8 cellular contexts compared by ENCODE assay signal in the genomic region with DNA sequence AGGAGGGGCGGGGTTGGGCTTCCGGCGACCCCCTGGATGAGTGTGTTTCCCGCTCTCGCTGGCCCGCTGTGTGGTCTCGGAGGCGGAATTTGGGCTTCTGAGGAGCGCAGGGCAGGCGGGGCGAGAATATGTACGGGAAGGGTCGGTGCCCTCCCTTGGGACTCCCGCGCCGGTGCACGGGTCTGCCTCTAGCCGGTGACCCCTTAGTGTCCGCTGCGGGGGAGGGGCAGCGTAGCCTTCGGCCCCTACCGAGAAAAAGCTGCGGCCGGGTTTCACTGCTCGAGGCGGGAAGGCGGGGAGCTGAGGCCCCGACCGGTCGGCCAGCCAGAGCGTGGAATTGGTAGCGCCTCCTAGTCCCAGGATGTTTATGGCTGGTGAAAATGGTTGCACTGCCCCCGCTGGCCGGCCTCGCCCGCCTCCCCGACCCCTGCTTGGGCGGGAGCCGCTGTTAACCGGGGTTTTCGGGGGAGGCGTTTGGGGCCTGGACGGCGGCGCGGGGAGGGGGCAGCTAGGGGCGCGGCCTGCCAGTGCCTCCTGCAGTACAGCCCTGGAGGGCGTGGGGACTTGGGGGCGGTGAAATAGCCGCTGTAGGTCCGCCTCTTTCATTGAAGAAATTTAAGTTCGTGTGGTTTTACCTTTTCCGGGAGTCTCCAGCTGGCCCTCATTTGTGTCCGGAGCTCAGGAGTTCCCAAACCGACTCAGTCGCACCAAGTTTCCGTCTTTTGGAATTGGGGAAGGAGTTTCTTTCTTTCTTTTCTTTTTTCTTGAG. TPM values are rescaled to one million over a fixed set of nuclear protein-coding genes. Genes with fewer than 3 reads are reported as not detected.
DNase-seq lines count a peak whose midpoint lies in the region; ATAC-seq and TF ChIP-seq lines count a peak whose summit lies in the region.

A gene (plus strand): TSS at position 643 of the 769 bp plus-strand sequence. CDS start 290 bp downstream, outside the sequence.

- peak within 1 kb of the TSS; percentile 99 for H3K4me3 Mint-ChIP-seq in activated T-helper 1 cell treated with anti-CD3 and anti-CD28 coated beads, Interleukin-12 subunit alpha, Interleukin-12 subunit beta, Interleukin-2, Interleukin-4 antibody, amounts not matched to agents 30 ng/mL and 10 ng/mL and 1 ng/mL, durations not matched to agents 14 hours and 24 hours and 36 hours
- peak within 1 kb of the TSS; percentile 99 for H3K4me3 Mint-ChIP-seq in natural killer cell treated with Interleukin-12 subunit alpha and Interleukin-12 subunit beta and Interleukin-15 and Interleukin-18, amount 100 ng/mL, for 72 hours
- H3K4me3 Mint-ChIP-seq in stimulated activated naive CD8-positive, alpha-beta T cell treated with anti-CD3 and anti-CD28 coated beads, Interleukin-15, Interleukin-2, amounts not matched to agents 100 ng/mL and 50 ng/mL, for 24 hours, result peak within 1 kb of the TSS; percentile 88

- H3K27ac ChIP-seq in KOPT-K1 (ENCODE audit: low read depth, low read length, poor library complexity, severe bottlenecking) (peak within 1 kb of the TSS; percentile 99), fibroblast of lung (ENCODE audit: insufficient read depth, low read length) (peak within 1 kb of the TSS; percentile 97)

- H3K27me3 ChIP-seq in fibroblast of lung (ENCODE audit: control insufficient read depth, insufficient read depth, low read length), result no peaks in the 10 kb centered on the region

- peaks cover 16% of the 10 kb centered on the region for H3K36me3 Mint-ChIP-seq in activated T-helper 1 cell treated with anti-CD3 and anti-CD28 coated beads, Interleukin-12 subunit alpha, Interleukin-12 subunit beta, Interleukin-2, Interleukin-4 antibody, amounts not matched to agents 30 ng/mL and 10 ng/mL and 1 ng/mL, durations not matched to agents 14 hours and 24 hours and 36 hours (ENCODE audit: low read depth)
- H3K36me3 Mint-ChIP-seq in natural killer cell treated with Interleukin-12 subunit alpha and Interleukin-12 subunit beta and Interleukin-15 and Interleukin-18, amount 100 ng/mL, for 72 hours, result no peaks in the 10 kb centered on the region
- H3K36me3 Mint-ChIP-seq in stimulated activated naive CD8-positive, alpha-beta T cell treated with anti-CD3 and anti-CD28 coated beads, Interleukin-15, Interleukin-2, amounts not matched to agents 100 ng/mL and 50 ng/mL, for 24 hours (ENCODE audit: low read depth), result peaks cover 15% of the 10 kb centered on the region

- H3K27me3 Mint-ChIP-seq in activated T-helper 1 cell treated with anti-CD3 and anti-CD28 coated beads, Interleukin-12 subunit alpha, Interleukin-12 subunit beta, Interleukin-2, Interleukin-4 antibody, amounts not matched to agents 30 ng/mL and 10 ng/mL and 1 ng/mL, durations not matched to agents 14 hours and 24 hours and 36 hours (ENCODE audit: insufficient read depth), result no peaks in the 10 kb centered on the region
- no peaks in the 10 kb centered on the region for H3K27me3 Mint-ChIP-seq in natural killer cell treated with Interleukin-12 subunit alpha and Interleukin-12 subunit beta and Interleukin-15 and Interleukin-18, amount 100 ng/mL, for 72 hours
- no peaks in the 10 kb centered on the region for H3K27me3 Mint-ChIP-seq in stimulated activated naive CD8-positive, alpha-beta T cell treated with anti-CD3 and anti-CD28 coated beads, Interleukin-15, Interleukin-2, amounts not matched to agents 100 ng/mL and 50 ng/mL, for 24 hours

- no peaks in the 10 kb centered on the region for H4K20me1 ChIP-seq in fibroblast of lung (ENCODE audit: control insufficient read depth, extremely low read depth, insufficient read depth, low read length)

- peak; percentile 53 for ATAC-seq in GM21786 (IDR thresholded peaks at IDR 0.05; ENCODE audit: unreplicated experiment)
- ATAC-seq in natural killer cell treated with Interleukin-12 subunit alpha and Interleukin-12 subunit beta and Interleukin-15 and Interleukin-18, amount 100 ng/mL, for 72 hours, result peak; percentile 85 to 86

- DNase-seq in DMS79 (lab: John Stamatoyannopoulos, UW), result peak; percentile 71
- peak; percentile 96 for DNase-seq in RPMI7951 (ENCODE audit: low read depth)
- peak; percentile 83 for DNase-seq in activated T-helper 1 cell treated with anti-CD3 and anti-CD28 coated beads, Interleukin-12 subunit alpha, Interleukin-12 subunit beta, Interleukin-2, Interleukin-4 antibody, amounts not matched to agents 30 ng/mL and 10 ng/mL and 1 ng/mL, durations not matched to agents 14 hours and 24 hours and 36 hours (ENCODE audit: low spot score)
- DNase-seq in fibroblast of lung (ENCODE audit: low read depth in 2 of 2), result peak; percentile 96
- peak; percentile 92 for DNase-seq in natural killer cell treated with Interleukin-12 subunit alpha and Interleukin-12 subunit beta and Interleukin-15 and Interleukin-18, amount 100 ng/mL, for 72 hours (ENCODE audit: low spot score)

- H3K27ac Mint-ChIP-seq in activated T-helper 1 cell treated with anti-CD3 and anti-CD28 coated beads, Interleukin-12 subunit alpha, Interleukin-12 subunit beta, Interleukin-2, Interleukin-4 antibody, amounts not matched to agents 30 ng/mL and 10 ng/mL and 1 ng/mL, durations not matched to agents 14 hours and 24 hours and 36 hours, result peak within 1 kb of the TSS; percentile 99
- peak within 1 kb of the TSS; percentile 95 to 98 for H3K27ac Mint-ChIP-seq in natural killer cell treated with Interleukin-12 subunit alpha and Interleukin-12 subunit beta and Interleukin-15 and Interleukin-18, amount 100 ng/mL, for 72 hours
- H3K27ac Mint-ChIP-seq in stimulated activated naive CD8-positive, alpha-beta T cell treated with anti-CD3 and anti-CD28 coated beads, Interleukin-15, Interleukin-2, amounts not matched to agents 100 ng/mL and 50 ng/mL, for 24 hours, result peak within 1 kb of the TSS; percentile 99

- intact Hi-C loops in activated T-helper 1 cell treated with anti-CD3 and anti-CD28 coated beads, Interleukin-12 subunit alpha, Interleukin-12 subunit beta, Interleukin-2, Interleukin-4 antibody, amounts not matched to agents 30 ng/mL and 10 ng/mL and 1 ng/mL, durations not matched to agents 14 hours and 24 hours and 36 hours (cut with micrococcal nuclease), result loop anchor here (1.0 to 10.0 kb wide), 14 partner anchors 9 to 1957 kb away; a partner anchor contains a TSS

- H3K9me3 ChIP-seq in KOPT-K1 (ENCODE audit: insufficient read depth, low read length, poor library complexity, severe bottlenecking) (no peaks in the 10 kb centered on the region), fibroblast of lung (ENCODE audit: control insufficient read depth, insufficient read depth, low read depth, low read length) (no peaks in the 10 kb centered on the region)

- peak; percentile 21 to 31 for TF ChIP-seq CTCF in fibroblast of lung (conservative IDR thresholded peaks at IDR 0.05 in 1 of 2, IDR thresholded peaks at IDR 0.05 in 1 of 2; ENCODE audit: low read depth in 1 of 2, low read length in 2 of 2)

- H3K4me1 Mint-ChIP-seq in activated T-helper 1 cell treated with anti-CD3 and anti-CD28 coated beads, Interleukin-12 subunit alpha, Interleukin-12 subunit beta, Interleukin-2, Interleukin-4 antibody, amounts not matched to agents 30 ng/mL and 10 ng/mL and 1 ng/mL, durations not matched to agents 14 hours and 24 hours and 36 hours (ENCODE audit: low read depth), result peaks cover 47% of the 10 kb centered on the region
- H3K4me1 Mint-ChIP-seq in natural killer cell treated with Interleukin-12 subunit alpha and Interleukin-12 subunit beta and Interleukin-15 and Interleukin-18, amount 100 ng/mL, for 72 hours (ENCODE audit: low read depth in 2 of 2), result peaks cover 23 to 44% of the 10 kb centered on the region in 2 donors
- peaks cover 53% of the 10 kb centered on the region for H3K4me1 Mint-ChIP-seq in stimulated activated naive CD8-positive, alpha-beta T cell treated with anti-CD3 and anti-CD28 coated beads, Interleukin-15, Interleukin-2, amounts not matched to agents 100 ng/mL and 50 ng/mL, for 24 hours (ENCODE audit: low read depth)

- H3K9ac ChIP-seq in fibroblast of lung (ENCODE audit: insufficient read depth, low read length), result peak within 1 kb of the TSS; percentile 94

- H3K36me3 ChIP-seq in KOPT-K1 (ENCODE audit: insufficient read depth, low read length) (peaks cover 19% of the 10 kb centered on the region), fibroblast of lung (ENCODE audit: control insufficient read depth, insufficient read depth, low read length) (no peaks in the 10 kb centered on the region)

- peak within 1 kb of the TSS; percentile 85 for H3K4me2 ChIP-seq in fibroblast of lung (ENCODE audit: extremely low read depth, insufficient read depth, low read length)

- peak within 1 kb of the TSS; percentile 36 for H2AFZ ChIP-seq in fibroblast of lung (ENCODE audit: low read length)

- no peaks in the 10 kb centered on the region for H3K9me3 Mint-ChIP-seq in activated T-helper 1 cell treated with anti-CD3 and anti-CD28 coated beads, Interleukin-12 subunit alpha, Interleukin-12 subunit beta, Interleukin-2, Interleukin-4 antibody, amounts not matched to agents 30 ng/mL and 10 ng/mL and 1 ng/mL, durations not matched to agents 14 hours and 24 hours and 36 hours
- H3K9me3 Mint-ChIP-seq in natural killer cell treated with Interleukin-12 subunit alpha and Interleukin-12 subunit beta and Interleukin-15 and Interleukin-18, amount 100 ng/mL, for 72 hours, result no peaks in the 10 kb centered on the region
- H3K9me3 Mint-ChIP-seq in stimulated activated naive CD8-positive, alpha-beta T cell treated with anti-CD3 and anti-CD28 coated beads, Interleukin-15, Interleukin-2, amounts not matched to agents 100 ng/mL and 50 ng/mL, for 24 hours, result no peaks in the 10 kb centered on the region

- H3K4me3 ChIP-seq in fibroblast of lung (replicated peaks in 1 of 4; ENCODE audit: control extremely low read depth in 1 of 4, insufficient read depth in 1 of 4, low read depth in 3 of 4, low read length in 4 of 4), result peak within 1 kb of the TSS; percentile 70 to 95 (median 93)

- no peaks in the 10 kb centered on the region for H3K4me1 ChIP-seq in fibroblast of lung (ENCODE audit: control insufficient read depth, extremely low read depth, insufficient read depth, low read length)

- H3K79me2 ChIP-seq in fibroblast of lung (ENCODE audit: control insufficient read depth, insufficient read depth, low read length), result peaks cover 44% of the 10 kb centered on the region

RNA-seq across cellular contexts. Expression of the gene that starts here (rescaled TPM):
- 243 and 267 TPM in 2 replicates for total RNA-seq in RPMI7951 (2014; rRNA removed; shearing (Covaris generic))
- total RNA-seq in activated T-helper 1 cell treated with anti-CD3 and anti-CD28 coated beads, Interleukin-12 subunit alpha, Interleukin-12 subunit beta, Interleukin-2, Interleukin-4 antibody, amounts not matched to agents 30 ng/mL and 10 ng/mL and 1 ng/mL, durations not matched to agents 14 hours and 24 hours and 36 hours, result 60.3 and 65.9 TPM in 2 replicates
- 77.8 and 81.2 TPM in 2 replicates for total RNA-seq in fibroblast of lung
- polyA plus RNA-seq in fibroblast of lung, result 120 and 180 TPM in 2 replicates
- polyA plus RNA-seq in fibroblast of lung (2012), result 111 and 148 TPM in 2 replicates
- 0.94 and 3.5 TPM in 2 replicates for polyA minus RNA-seq in fibroblast of lung (ENCODE audit: low replicate concordance)
- 10 to 100 TPM; 85.9 to 90.8 TPM for total RNA-seq in natural killer cell treated with Interleukin-12 subunit alpha and Interleukin-12 subunit beta and Interleukin-15 and Interleukin-18, amount 100 ng/mL, for 72 hours

Comparison
In these comparisons a context has a peak if more than half of its experiments do, and no peak if none do; other contexts are left out.
1. Peak in every context shown above with its lines: DNase-seq, ATAC-seq, H3K4me3 ChIP-seq and H3K27ac ChIP-seq.